Comparison of ENCODE assay signal across 8 cellular contexts in genomic region chr17:7014261-7014994, GRCh38. TPM values are rescaled to one million over a fixed set of nuclear protein-coding genes. Genes with fewer than 3 reads are reported as not detected.
DNase-seq lines count a peak whose midpoint lies in the region; ATAC-seq, FAIRE-seq and TF ChIP-seq lines count a peak whose summit lies in the region.

No MANE protein-coding gene starts in this region.

- H3K27ac ChIP-seq in adrenal gland = peak overlapping the region; percentile 88 to 99 (median 98)
- H3K27ac ChIP-seq in prostate gland = peak overlapping the region; percentile 96 to 97
- peak overlapping the region; percentile 92 for H3K27ac ChIP-seq in urinary bladder (ENCODE audit: low read depth)

- H3K4me1 ChIP-seq in adrenal gland (replicated peaks in 1 of 2) (peaks cover 35 to 62% of the 10 kb centered on the region in 2 donors), prostate gland (replicated peaks) (peaks cover 19% of the 10 kb centered on the region), urinary bladder (ENCODE audit: insufficient read depth) (no peaks in the 10 kb centered on the region)

- ATAC-seq in HG02798 (IDR thresholded peaks at IDR 0.05; ENCODE audit: poor library complexity, unreplicated experiment) (peak; percentile 86), left cardiac atrium (peak; percentile 90 to 92)

- TF ChIP-seq CTCF in adrenal gland (IDR thresholded peaks at IDR 0.05) (peak; percentile 32 to 83 (median 62)), prostate gland (IDR thresholded peaks at IDR 0.05) (peak; percentile 85 to 97 (median 90))

- FAIRE-seq in GM12892 (lab: Jason Lieb, UNC) = peak; percentile 97

- DNase-seq in GM12892 (ENCODE audit: insufficient read length) (peak; percentile 94), NCI-H1417 (lab: John Stamatoyannopoulos, UW) (peak; percentile 85 to 93 (median 87)), SW480 (ENCODE audit: low spot score) (peak; percentile 97), adrenal gland (peak; percentile 98 to 99 (median 99)), left cardiac atrium (peak; percentile 99), prostate gland (ENCODE audit: low spot score) (peak; percentile 97)

- H3K4me3 ChIP-seq in adrenal gland (peak overlapping the region in 2 of 4 donors; percentile 87 to 94), prostate gland (peak overlapping the region; percentile 94 to 98), urinary bladder (ENCODE audit: low read depth, low read length) (peak overlapping the region; percentile 63)

- H3K36me3 ChIP-seq in adrenal gland (replicated peaks in 1 of 2) (peaks cover 0 to 2% of the 10 kb centered on the region in 2 donors), prostate gland (no peaks in the 10 kb centered on the region), urinary bladder (ENCODE audit: insufficient read depth) (no peaks in the 10 kb centered on the region)

- intact Hi-C loops in adrenal gland (cut with DNase I) = no loop called here
- intact Hi-C loops in left cardiac atrium (cut with DNase I) = no loop called here
- intact Hi-C loops in prostate gland (cut with DNase I) = no loop called here

- TF ChIP-seq POLR2A in GM12892 (IDR thresholded peaks at IDR 0.05; ENCODE audit: low read depth, low read length) (peak; percentile 93), adrenal gland (IDR thresholded peaks at IDR 0.05) (peak; percentile 85 to 95), prostate gland (IDR thresholded peaks at IDR 0.05) (peak; percentile 91)

- H3K27me3 ChIP-seq in adrenal gland (no peaks in the 10 kb centered on the region), prostate gland (replicated peaks; ENCODE audit: insufficient read depth) (no peaks in the 10 kb centered on the region)

- H3K9me3 ChIP-seq in adrenal gland (replicated peaks in 1 of 3) (no peaks in the 10 kb centered on the region), prostate gland (no peaks in the 10 kb centered on the region)

- WGBS in adrenal gland, 4 donors = 1 to 2% (median 1%) methylated on average over 16 to 75 of the region's 75 CpGs
- WGBS in prostate gland = 2% methylated on average over 61 of the region's 75 CpGs
- under 1% methylated on average over 75 of the region's 75 CpGs for WGBS in urinary bladder

RNA-seq across cellular contexts. Expression of gene RNASEK, which starts 2.0 kb away (rescaled TPM):
- polyA plus RNA-seq in GM12892 (2012; ENCODE audit: missing spikeins) = 120 TPM
- total RNA-seq in adrenal gland (100 to 1,000 TPM; 206 to 799 (median 570) TPM), left cardiac atrium (100 to 1,000 TPM; 174 to 198 TPM), prostate gland (100 to 1,000 TPM; 348 to 418 TPM), urinary bladder (32.9 TPM)
- polyA plus RNA-seq in adrenal gland (100 to 1,000 TPM; 363 to 770 (median 435) TPM), urinary bladder (305 TPM)

RNA-seq across cellular contexts. Expression of gene BCL6B, which starts 8.4 kb away (rescaled TPM):
- not detected for polyA plus RNA-seq in GM12892 (2012; ENCODE audit: missing spikeins)
- total RNA-seq in adrenal gland (10 to 100 TPM in 3 of 8 donors, 1 to 10 TPM in 5; 2.9 to 17.0 (median 8.8) TPM), left cardiac atrium (10 to 100 TPM; 14.1 to 19.8 TPM), prostate gland (1 to 10 TPM in 1 of 2 donors, under 1 TPM in 1; 0.96 to 4.0 TPM), urinary bladder (12.5 TPM)
- polyA plus RNA-seq in adrenal gland (10 to 100 TPM in 1 of 3 donors, 1 to 10 TPM in 2; 3.2 to 14.2 (median 9.3) TPM), urinary bladder (9.9 TPM)

RNA-seq across cellular contexts. Expression of gene ALOX12, which starts 18.6 kb away (rescaled TPM):
- 0.89 TPM for polyA plus RNA-seq in GM12892 (2012; ENCODE audit: missing spikeins)
- total RNA-seq in adrenal gland = under 1 TPM in 1 of 8 donors, not detected in 7; 0.23 TPM
- polyA plus RNA-seq in adrenal gland = under 1 TPM in 1 of 3 donors, not detected in 2; 0.16 TPM
- under 1 TPM in 1 of 2 donors, not detected in 1; 0.21 TPM for total RNA-seq in left cardiac atrium
- total RNA-seq in prostate gland = under 1 TPM; 0.27 to 0.62 TPM
- not detected for total RNA-seq in urinary bladder
- polyA plus RNA-seq in urinary bladder = 0.04 TPM

RNA-seq across cellular contexts. Expression of gene SLC16A13, which starts 21.4 kb away (rescaled TPM):
- polyA plus RNA-seq in GM12892 (2012; ENCODE audit: missing spikeins) = 2.2 TPM
- 1 to 10 TPM in 7 of 8 donors, under 1 TPM in 1; 0.97 to 3.2 (median 2.3) TPM for total RNA-seq in adrenal gland
- 1 to 10 TPM in 2 of 3 donors, under 1 TPM in 1; 0.84 to 3.1 (median 1.3) TPM for polyA plus RNA-seq in adrenal gland
- 1 to 10 TPM; 1.2 to 1.8 TPM for total RNA-seq in left cardiac atrium
- 1 to 10 TPM; 1.7 to 1.8 TPM for total RNA-seq in prostate gland
- 0.37 TPM for total RNA-seq in urinary bladder
- 1.5 TPM for polyA plus RNA-seq in urinary bladder

RNA-seq across cellular contexts. Expression of gene SLC16A11, which starts 29.5 kb away (rescaled TPM):
- polyA plus RNA-seq in GM12892 (2012; ENCODE audit: missing spikeins) = 0.57 TPM
- total RNA-seq in adrenal gland = 1 to 10 TPM in 2 of 8 donors, under 1 TPM in 4, not detected in 2; 0.18 to 1.1 (median 0.62) TPM
- 1 to 10 TPM in 2 of 3 donors, not detected in 1; 1.1 to 3.0 TPM for polyA plus RNA-seq in adrenal gland
- total RNA-seq in left cardiac atrium = 1 to 10 TPM; 2.5 to 3.5 TPM
- 1 to 10 TPM; 1.8 to 2.3 TPM for total RNA-seq in prostate gland
- not detected for total RNA-seq in urinary bladder
- 1.5 TPM for polyA plus RNA-seq in urinary bladder
